ENCODE assay signal across 17 cellular contexts in genomic region chr1:96544051-96544830, GRCh38.
DNase-seq lines count a peak whose midpoint lies in the region; ATAC-seq and TF ChIP-seq lines count a peak whose summit lies in the region.
"Had no signal": no experiment of that assay in that cellular context is flagged by ENCODE, and none has a peak within 500 bp of the region (broad histone marks: within the 10 kb centered on the region; RNA-seq: fewer than 3 reads in every experiment).

No MANE protein-coding gene starts in this region.

- H3K4me1 ChIP-seq in HAP-1 = peaks cover 22% of the 10 kb centered on the region
- H3K4me1 ChIP-seq in HUES6 (ENCODE audit: control insufficient read depth, insufficient read depth, low read length) = peaks cover 23% of the 10 kb centered on the region; the same call in 1 of the 2 replicates
- peaks cover 30% of the 10 kb centered on the region for H3K4me1 ChIP-seq in psoas muscle
- H3K4me1 ChIP-seq: A549, BE2C had no signal

- H3K4me3 ChIP-seq in HAP-1 (no peak overlapping the region), HUES6 (ENCODE audit: low read depth, low read length) (no peak overlapping the region; the same call in 1 of the 2 replicates), epithelial cell of esophagus (ENCODE audit: low read length) (no peak overlapping the region), psoas muscle (no peak overlapping the region)
- H3K4me3 ChIP-seq: A549, GM12878, GM23248 had no signal

- H3K36me3 ChIP-seq in HAP-1 (replicated peaks) = no peaks in the 10 kb centered on the region
- H3K36me3 ChIP-seq in HUES6 (ENCODE audit: control insufficient read depth, insufficient read depth, low read length) = no peaks in the 10 kb centered on the region
- H3K36me3 ChIP-seq in psoas muscle (ENCODE audit: insufficient read depth in 1 of 2, low read depth in 1 of 2) = no peaks in the 10 kb centered on the region
- H3K36me3 ChIP-seq: BE2C had no signal

- no peaks in the 10 kb centered on the region for H3K9me3 ChIP-seq in HAP-1
- H3K9me3 ChIP-seq in HUES6 (ENCODE audit: control insufficient read depth, insufficient read depth, low read depth, low read length) = no peaks in the 10 kb centered on the region
- H3K9me3 ChIP-seq in psoas muscle = no peaks in the 10 kb centered on the region
- H3K9me3 ChIP-seq: A549, BE2C had no signal

- WGBS in psoas muscle, 3 donors = 63 to 76% (median 67%) methylated on average over 6 of the region's 6 CpGs

- H3K27me3 ChIP-seq in HAP-1 (ENCODE audit: low read depth) (no peaks in the 10 kb centered on the region), HUES6 (ENCODE audit: control insufficient read depth, insufficient read depth, low read length) (no peaks in the 10 kb centered on the region), psoas muscle (ENCODE audit: insufficient read depth in 3 of 3, low read length in 2 of 3) (no peaks in the 10 kb centered on the region)
- H3K27me3 ChIP-seq: BE2C had no signal

- peak in 2 of 4 donors; percentile 17 to 29 for ATAC-seq in psoas muscle
- ATAC-seq in SK-N-SH treated with all-trans-retinoic acid at 6 μM for 48 hours = no peak
- ATAC-seq: A549, GM12878 had no signal

- H3K27ac ChIP-seq in HUES6 (ENCODE audit: low read depth, low read length) = peak overlapping the region; percentile 74
- peak overlapping the region; percentile 54 for H3K27ac ChIP-seq in psoas muscle
- H3K27ac ChIP-seq: A549, C4-2B, GM23248 had no signal

- peak; percentile 36 to 99 for DNase-seq in HAP-1 (ENCODE audit: low spot score in 2 of 2)
- DNase-seq in epithelial cell of esophagus (ENCODE audit: low read depth) = peak; percentile 55
- DNase-seq in psoas muscle = no peak
- no peak for DNase-seq in NCI-H146 (lab: John Stamatoyannopoulos, UW)
- no peak for DNase-seq in activated effector memory CD4-positive, alpha-beta T cell treated with Interleukin-2 at 50 U/mL for 16 hours
- no peak for DNase-seq in OCI-M2 (lab: John Stamatoyannopoulos, UW; ENCODE audit: unreplicated experiment)
- DNase-seq: BE2C; CD4-positive, alpha-beta memory T cell; DMS79; GM23248; HCEC 1CT; HFFc6 had no signal

- no peak for TF ChIP-seq CTCF in epithelial cell of esophagus (IDR thresholded peaks at IDR 0.05; ENCODE audit: insufficient read depth, low read depth, low read length, missing control alignments)
- TF ChIP-seq CTCF in psoas muscle (IDR thresholded peaks at IDR 0.05) = no peak

- no peak overlapping the region for H3K9ac ChIP-seq in HUES6 (ENCODE audit: low read length)
- H3K9ac ChIP-seq: GM23248 had no signal

- in situ Hi-C loops in HAP-1 (cut with MboI; ENCODE audit: low sequenced_read_pairs) = no loop called here

- intact Hi-C loops in psoas muscle (cut with DNase I) = no loop called here

TF ChIP-seq in SK-N-SH treated with all-trans-retinoic acid at 6 μM for 48 hours, 23 proteins besides CTCF, POLR2A, EP300 and RAD21:
- no peak for TF ChIP-seq RARB (CRISPR knock-in tag; IDR thresholded peaks at IDR 0.05)
- no peak for TF ChIP-seq ESRRG (CRISPR knock-in tag; IDR thresholded peaks at IDR 0.05)
- no peak for TF ChIP-seq CSRNP3 (CRISPR knock-in tag; IDR thresholded peaks at IDR 0.05)
- TF ChIP-seq ARNTL (CRISPR knock-in tag; IDR thresholded peaks at IDR 0.05; ENCODE audit: borderline replicate concordance, low read depth) = no peak
- TF ChIP-seq CSDC2 (CRISPR knock-in tag; IDR thresholded peaks at IDR 0.05) = no peak
- TF ChIP-seq ISL1 (CRISPR knock-in tag; IDR thresholded peaks at IDR 0.05) = no peak
- TF ChIP-seq ZFP30 (CRISPR knock-in tag; IDR thresholded peaks at IDR 0.05) = no peak
- TF ChIP-seq, protein P1, sequence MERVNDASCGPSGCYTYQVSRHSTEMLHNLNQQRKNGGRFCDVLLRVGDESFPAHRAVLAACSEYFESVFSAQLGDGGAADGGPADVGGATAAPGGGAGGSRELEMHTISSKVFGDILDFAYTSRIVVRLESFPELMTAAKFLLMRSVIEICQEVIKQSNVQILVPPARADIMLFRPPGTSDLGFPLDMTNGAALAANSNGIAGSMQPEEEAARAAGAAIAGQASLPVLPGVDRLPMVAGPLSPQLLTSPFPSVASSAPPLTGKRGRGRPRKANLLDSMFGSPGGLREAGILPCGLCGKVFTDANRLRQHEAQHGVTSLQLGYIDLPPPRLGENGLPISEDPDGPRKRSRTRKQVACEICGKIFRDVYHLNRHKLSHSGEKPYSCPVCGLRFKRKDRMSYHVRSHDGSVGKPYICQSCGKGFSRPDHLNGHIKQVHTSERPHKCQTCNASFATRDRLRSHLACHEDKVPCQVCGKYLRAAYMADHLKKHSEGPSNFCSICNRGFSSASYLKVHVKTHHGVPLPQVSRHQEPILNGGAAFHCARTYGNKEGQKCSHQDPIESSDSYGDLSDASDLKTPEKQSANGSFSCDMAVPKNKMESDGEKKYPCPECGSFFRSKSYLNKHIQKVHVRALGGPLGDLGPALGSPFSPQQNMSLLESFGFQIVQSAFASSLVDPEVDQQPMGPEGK (CRISPR knock-in tag; IDR thresholded peaks at IDR 0.05; ENCODE audit: borderline replicate concordance) = no peak
- TF ChIP-seq POU6F1 (CRISPR knock-in tag; IDR thresholded peaks at IDR 0.05; ENCODE audit: borderline replicate concordance, low read depth) = no peak
- TF ChIP-seq ZNF70 (CRISPR knock-in tag; IDR thresholded peaks at IDR 0.05) = no peak
- TF ChIP-seq CREB5 (CRISPR knock-in tag; IDR thresholded peaks at IDR 0.05; ENCODE audit: low read depth) = no peak
- no peak for TF ChIP-seq TOX (CRISPR knock-in tag; IDR thresholded peaks at IDR 0.05; ENCODE audit: borderline replicate concordance)

Comparison
In these comparisons a context has a peak if more than half of its experiments do, and no peak if none do; other contexts are left out.
1. DNase-seq: peak in HAP-1 (2 of 2) and epithelial cell of esophagus (single experiment); none in psoas muscle (0 of 2), NCI-H146 (single experiment), activated effector memory CD4-positive, alpha-beta T cell treated with Interleukin-2 at 50 U/mL for 16 hours (single experiment) and OCI-M2 (single experiment).